ENCODE assay signal across 8 cellular contexts in genomic region chr1:67889940-67890567, GRCh38. TPM values are rescaled to one million over a fixed set of nuclear protein-coding genes. Genes with fewer than 3 reads are reported as not detected.
DNase-seq lines count a peak whose midpoint lies in the region; ATAC-seq and TF ChIP-seq lines count a peak whose summit lies in the region.

No MANE protein-coding gene starts in this region.

- POLR2A ChIA-PET in PC-3 (lab: Charles Lee; ENCODE audit: unreplicated experiment): no interaction called here

- CTCF ChIA-PET in PC-3 (lab: Charles Lee): no interaction called here

- H2AFZ ChIP-seq in PC-3 (ENCODE audit: low read length): no peak overlapping the region
- H2AFZ ChIP-seq in smooth muscle cell (ENCODE audit: low read depth): no peak overlapping the region

- intact Hi-C loops in PC-3 (cut with micrococcal nuclease): no loop called here

- H3K27me3 ChIP-seq in PC-3 (ENCODE audit: low read length) (no peaks in the 10 kb centered on the region), smooth muscle cell (ENCODE audit: low read depth) (no peaks in the 10 kb centered on the region)

- H3K9ac ChIP-seq in PC-3 (ENCODE audit: low read length) (no peak overlapping the region), smooth muscle cell (ENCODE audit: low read depth) (peak overlapping the region; percentile 20)

- no peaks in the 10 kb centered on the region for H3K9me3 ChIP-seq in PC-3 (ENCODE audit: low read length)
- H3K9me3 ChIP-seq in smooth muscle cell (replicated peaks; ENCODE audit: low read depth): no peaks in the 10 kb centered on the region

- H3K79me2 ChIP-seq in PC-3 (ENCODE audit: low read length) (no peaks in the 10 kb centered on the region), smooth muscle cell (ENCODE audit: low read depth) (no peaks in the 10 kb centered on the region)

- ATAC-seq in PC-3 (peak; percentile 98), HG02840 (IDR thresholded peaks at IDR 0.05; ENCODE audit: low FRiP score, unreplicated experiment) (no peak), GM19395 (IDR thresholded peaks at IDR 0.05; ENCODE audit: unreplicated experiment) (no peak)

- BruUV-seq in PC-3 (replicated peaks; lab: Mats Ljungman, UMichigan): no TSS peak

- DNase-seq in activated T-cell treated with anti-CD3 and anti-CD28 coated beads for 48 hours (ENCODE audit: low read depth) (peak; percentile 1), PC-3 (peak; percentile 85), epithelial cell of proximal tubule (ENCODE audit: low read depth) (peak; percentile 52), smooth muscle cell (lab: John Stamatoyannopoulos, UW; ENCODE audit: unreplicated experiment) (no peak), NCI-H1930 (lab: John Stamatoyannopoulos, UW) (no peak)
- no peak for DNase-seq in activated T-cell treated with anti-CD3 and anti-CD28 coated beads, Interleukin-2, amount 50 U/mL, for 1 hour

- no peak overlapping the region for H3K4me3 ChIP-seq in PC-3 (ENCODE audit: low read length)
- no peak overlapping the region for H3K4me3 ChIP-seq in epithelial cell of proximal tubule (ENCODE audit: low read depth, low read length)
- H3K4me3 ChIP-seq in smooth muscle cell: no peak overlapping the region

- H3K27ac ChIP-seq in PC-3 (ENCODE audit: low read length) (peak overlapping the region; percentile 40), smooth muscle cell (ENCODE audit: low read depth) (peak overlapping the region; percentile 82)

- TF ChIP-seq CTCF in PC-3 (conservative IDR thresholded peaks at IDR 0.05; ENCODE audit: low read depth, low read length) (no peak), epithelial cell of proximal tubule (conservative IDR thresholded peaks at IDR 0.05; ENCODE audit: low read depth, low read length) (no peak), smooth muscle cell (IDR thresholded peaks at IDR 0.05; ENCODE audit: borderline replicate concordance, insufficient read depth, poor library complexity, severe bottlenecking) (no peak)

- peaks cover 23% of the 10 kb centered on the region for H3K4me1 ChIP-seq in PC-3 (ENCODE audit: insufficient read depth, low read length)
- peaks cover 23% of the 10 kb centered on the region for H3K4me1 ChIP-seq in smooth muscle cell (ENCODE audit: low read depth)

- H4K20me1 ChIP-seq in PC-3 (ENCODE audit: low read length) (no peaks in the 10 kb centered on the region), smooth muscle cell (ENCODE audit: low read depth) (no peaks in the 10 kb centered on the region)

- H3K36me3 ChIP-seq in PC-3 (ENCODE audit: low read depth, low read length) (no peaks in the 10 kb centered on the region), smooth muscle cell (ENCODE audit: low read depth) (no peaks in the 10 kb centered on the region)

- no peaks in the 10 kb centered on the region for H3K9me2 ChIP-seq in PC-3 (replicated peaks; ENCODE audit: low read length)

- H3F3A ChIP-seq in PC-3 (ENCODE audit: low read length, unreplicated experiment) (no peaks in the 10 kb centered on the region), smooth muscle cell (ENCODE audit: low read depth) (peaks cover 22% of the 10 kb centered on the region)

- H3K4me2 ChIP-seq in PC-3 (ENCODE audit: low read length) (no peak overlapping the region), smooth muscle cell (peak overlapping the region; percentile 73)

RNA-seq across cellular contexts. Expression of gene GNG12, which starts 56.8 kb away (rescaled TPM):
- total RNA-seq in PC-3 (2014; rRNA removed): 54.1 and 66.1 TPM in 2 replicates
- 67.1 and 95.4 TPM in 2 replicates for total RNA-seq in epithelial cell of proximal tubule
- total RNA-seq in smooth muscle cell: 86.6 and 95.2 TPM in 2 replicates
- 47.5 and 54.6 TPM in 2 replicates for polyA plus RNA-seq in smooth muscle cell

Comparison
In these comparisons a context has a peak if more than half of its experiments do, and no peak if none do; other contexts are left out.
1. DNase-seq: peak in activated T-cell treated with anti-CD3 and anti-CD28 coated beads for 48 hours (single experiment), PC-3 (single experiment) and epithelial cell of proximal tubule (single experiment); none in activated T-cell treated with anti-CD3 and anti-CD28 coated beads, Interleukin-2, amount 50 U/mL, for 1 hour (single experiment), smooth muscle cell (single experiment) and NCI-H1930 (0 of 2).